In the genomic region with DNA sequence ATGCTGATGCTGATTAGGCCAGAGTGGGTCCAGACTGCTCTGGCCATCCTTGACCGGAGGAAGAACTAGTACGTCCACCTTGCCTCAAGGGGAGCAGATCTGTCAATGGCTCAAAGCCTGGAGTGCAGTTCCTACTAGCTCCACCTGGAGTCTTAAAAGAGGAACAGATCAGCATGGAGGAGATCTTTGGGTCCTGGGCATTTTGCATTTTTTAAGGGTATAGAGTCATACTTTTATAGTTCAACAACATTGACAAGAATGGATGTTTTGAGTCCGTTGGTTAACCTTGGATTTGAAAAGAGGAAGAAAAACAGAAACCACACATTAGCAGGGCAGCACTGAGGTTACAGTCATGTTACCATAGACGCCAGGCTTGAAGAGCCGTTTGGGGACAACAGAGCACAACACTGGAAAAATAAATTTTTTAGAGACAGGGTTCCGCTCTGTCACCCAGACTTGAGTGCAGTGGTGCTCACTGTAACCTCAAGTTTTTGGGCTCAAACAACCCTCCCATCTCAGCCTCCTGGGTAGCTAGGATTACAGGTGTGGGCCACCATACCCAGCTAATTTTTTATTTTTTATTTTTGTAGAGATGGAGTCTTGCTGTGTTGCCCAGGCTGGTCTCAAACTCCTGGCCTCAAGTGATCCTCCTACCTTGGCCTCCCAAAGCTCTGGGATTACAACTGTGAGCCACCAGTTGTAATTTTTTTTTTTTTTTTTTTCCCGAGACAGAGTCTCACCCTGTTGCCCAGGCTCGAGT, we compare ENCODE assay signal across 8 cellular contexts.
A peak's percentile ranks its signal among the peaks of the same experiment; 100 is the strongest.
DNase-seq lines count a peak whose midpoint lies in the region; ATAC-seq, FAIRE-seq and TF ChIP-seq lines count a peak whose summit lies in the region.

No MANE protein-coding gene starts in this region.

- no TSS peak for BruUV-seq in mammary epithelial cell (replicated peaks; lab: Mats Ljungman, UMichigan)

- CTCF ChIA-PET in mammary epithelial cell (lab: Charles Lee; ENCODE audit: low non-redundant PET): no interaction called here

- in situ Hi-C loops in mammary epithelial cell (cut with MboI; ENCODE audit: low sequenced_read_pairs in 2 of 2): no loop called here

- no peak for DNase-seq in GM12892 (ENCODE audit: insufficient read length)
- peak; percentile 28 for DNase-seq in HuH-7 (ENCODE audit: low spot score)
- no peak for DNase-seq in mammary epithelial cell
- DNase-seq in sciatic nerve (ENCODE audit: low spot score): no peak
- DNase-seq in inferior parietal cortex (ENCODE audit: extremely low spot score): no peak
- DNase-seq in T-helper 2 cell treated with Interferon-gamma antibody and Interleukin-4, amounts not matched to agents 5 μg/mL and 100 μg/mL, for 36 hours (ENCODE audit: low spot score): no peak
- no peak for DNase-seq in stimulated activated naive CD4-positive, alpha-beta T cell treated with Interleukin-2 at 50 U/mL for 16 hours (lab: John Stamatoyannopoulos, UW)

- H3K27me3 Mint-ChIP-seq in T-helper 2 cell treated with Interferon-gamma antibody and Interleukin-4, amounts not matched to agents 5 μg/mL and 100 μg/mL, for 36 hours (ENCODE audit: low read depth): peaks cover 1% of the 10 kb centered on the region

- H4K20me1 ChIP-seq in mammary epithelial cell (ENCODE audit: insufficient read depth, low read length): no peaks in the 10 kb centered on the region

- H3K27ac Mint-ChIP-seq in T-helper 2 cell treated with Interferon-gamma antibody and Interleukin-4, amounts not matched to agents 5 μg/mL and 100 μg/mL, for 36 hours: no peak overlapping the region

- no peak for TF ChIP-seq POLR2A in GM12892 (IDR thresholded peaks at IDR 0.05; ENCODE audit: low read depth, low read length)

- no peaks in the 10 kb centered on the region for H3K9me3 Mint-ChIP-seq in T-helper 2 cell treated with Interferon-gamma antibody and Interleukin-4, amounts not matched to agents 5 μg/mL and 100 μg/mL, for 36 hours

- H3K4me1 Mint-ChIP-seq in T-helper 2 cell treated with Interferon-gamma antibody and Interleukin-4, amounts not matched to agents 5 μg/mL and 100 μg/mL, for 36 hours (ENCODE audit: low read depth): no peaks in the 10 kb centered on the region

- peak; percentile 16 to 31 for TF ChIP-seq CTCF in mammary epithelial cell (conservative IDR thresholded peaks at IDR 0.05 in 1 of 2, IDR thresholded peaks at IDR 0.05 in 1 of 2; ENCODE audit: extremely low read depth in 1 of 2, insufficient read depth in 1 of 2, low read depth in 1 of 2, low read length in 2 of 2)

- intact Hi-C loops in mammary epithelial cell (cut with micrococcal nuclease) (no loop called here), sciatic nerve (cut with DNase I) (no loop called here)

- H3K36me3 ChIP-seq in mammary epithelial cell (ENCODE audit: insufficient read depth, low read length): no peaks in the 10 kb centered on the region

- no peaks in the 10 kb centered on the region for H3K27me3 ChIP-seq in mammary epithelial cell (ENCODE audit: insufficient read depth, low read length)

- peak; percentile 54 for ATAC-seq in GM21717 (IDR thresholded peaks at IDR 0.05; ENCODE audit: unreplicated experiment)
- peak; percentile 46 for ATAC-seq in sciatic nerve

- H3K4me3 ChIP-seq in mammary epithelial cell (replicated peaks in 1 of 3; ENCODE audit: insufficient read depth in 1 of 3, low read depth in 2 of 3, low read length in 3 of 3): no peak overlapping the region

- H3K4me2 ChIP-seq in mammary epithelial cell (ENCODE audit: insufficient read depth, low read depth, low read length): no peak overlapping the region

- peak; percentile 42 for FAIRE-seq in GM12892 (lab: Jason Lieb, UNC)

- 98% methylated on average over 6 of the region's 8 CpGs for WGBS in mammary epithelial cell (ENCODE audit: low coverage, missing lambda C conversion rate)

- H2AFZ ChIP-seq in mammary epithelial cell (ENCODE audit: low read depth, low read length): no peak overlapping the region

- H3K4me3 Mint-ChIP-seq in T-helper 2 cell treated with Interferon-gamma antibody and Interleukin-4, amounts not matched to agents 5 μg/mL and 100 μg/mL, for 36 hours: no peak overlapping the region

- no peak overlapping the region for H3K27ac ChIP-seq in mammary epithelial cell (ENCODE audit: insufficient read depth, low read depth, low read length)

- no peak overlapping the region for H3K9ac ChIP-seq in mammary epithelial cell (ENCODE audit: insufficient read depth, low read length)

- H3K79me2 ChIP-seq in mammary epithelial cell (ENCODE audit: insufficient read depth, low read length): no peaks in the 10 kb centered on the region

- no peaks in the 10 kb centered on the region for H3K9me3 ChIP-seq in mammary epithelial cell (replicated peaks; ENCODE audit: insufficient read depth, low read length)

- dilution Hi-C loops in mammary epithelial cell (cut with HindIII; ENCODE audit: low sequenced_read_pairs): no loop called here

- no peaks in the 10 kb centered on the region for H3K4me1 ChIP-seq in mammary epithelial cell (ENCODE audit: insufficient read depth, low read length)

- no peaks in the 10 kb centered on the region for H3K36me3 Mint-ChIP-seq in T-helper 2 cell treated with Interferon-gamma antibody and Interleukin-4, amounts not matched to agents 5 μg/mL and 100 μg/mL, for 36 hours (ENCODE audit: low read depth)
